In genomic region chr9:37949576-37949975, GRCh38 we compare ENCODE assay signal across 23 cellular contexts. TPM values are rescaled to one million over a fixed set of nuclear protein-coding genes. Genes with fewer than 3 reads are reported as not detected.
DNase-seq lines count a peak whose midpoint lies in the region; ATAC-seq and TF ChIP-seq lines count a peak whose summit lies in the region.
"Had no signal": no experiment of that assay in that cellular context is flagged by ENCODE, and none has a peak within 500 bp of the region (broad histone marks: within the 10 kb centered on the region; RNA-seq: fewer than 3 reads in every experiment).

No MANE protein-coding gene starts in this region.

- H3F3A ChIP-seq in smooth muscle cell (ENCODE audit: low read depth): peaks cover 15% of the 10 kb centered on the region

- POLR2A ChIA-PET in RWPE1 (lab: Yijun Ruan, JAX; ENCODE audit: low non-redundant PET): no interaction called here

- in situ Hi-C loops in mammary epithelial cell (cut with MboI; ENCODE audit: low sequenced_read_pairs in 2 of 2): no loop called here

- peaks cover 9% of the 10 kb centered on the region for H3K36me3 ChIP-seq in mammary epithelial cell (ENCODE audit: insufficient read depth, low read length)
- no peaks in the 10 kb centered on the region for H3K36me3 ChIP-seq in breast epithelium
- H3K36me3 ChIP-seq in smooth muscle cell (ENCODE audit: low read depth): no peaks in the 10 kb centered on the region
- H3K36me3 ChIP-seq in H7 (replicated peaks; ENCODE audit: control insufficient read depth, insufficient read depth, low read length): no peaks in the 10 kb centered on the region; the same call in none of the 2 replicates

- H3K79me2 ChIP-seq in mammary epithelial cell (ENCODE audit: insufficient read depth, low read length): peaks cover 11% of the 10 kb centered on the region
- H3K79me2 ChIP-seq in smooth muscle cell (ENCODE audit: low read depth): no peaks in the 10 kb centered on the region

- 59% methylated on average over 7 of the region's 8 CpGs for WGBS in mammary epithelial cell (ENCODE audit: low coverage, missing lambda C conversion rate)
- 55% methylated on average over 8 of the region's 8 CpGs for WGBS in smooth muscle cell (ENCODE audit: low lambda C conversion rate)

- no peak for TF ChIP-seq CTCF in mammary epithelial cell (conservative IDR thresholded peaks at IDR 0.05 in 1 of 2, IDR thresholded peaks at IDR 0.05 in 1 of 2; ENCODE audit: extremely low read depth in 1 of 2, insufficient read depth in 1 of 2, low read depth in 1 of 2, low read length in 2 of 2)
- TF ChIP-seq CTCF in breast epithelium (IDR thresholded peaks at IDR 0.05): no peak
- TF ChIP-seq CTCF in RWPE1 (conservative IDR thresholded peaks at IDR 0.05; ENCODE audit: low read depth): no peak
- TF ChIP-seq CTCF in smooth muscle cell (IDR thresholded peaks at IDR 0.05; ENCODE audit: borderline replicate concordance, insufficient read depth, poor library complexity, severe bottlenecking): no peak

- ATAC-seq in GM18511 (IDR thresholded peaks at IDR 0.05; ENCODE audit: unreplicated experiment): no peak
- no peak for ATAC-seq in GM18861 (IDR thresholded peaks at IDR 0.05; ENCODE audit: unreplicated experiment)
- ATAC-seq: pancreas had no signal

- H3K4me2 ChIP-seq in mammary epithelial cell (ENCODE audit: insufficient read depth, low read depth, low read length): no peak overlapping the region
- H3K4me2 ChIP-seq in smooth muscle cell: no peak overlapping the region

- H3K27ac ChIP-seq in mammary epithelial cell (ENCODE audit: insufficient read depth, low read depth, low read length) (no peak overlapping the region), breast epithelium (no peak overlapping the region), RWPE1 (peak overlapping the region; percentile 89), smooth muscle cell (ENCODE audit: low read depth) (peak overlapping the region; percentile 30)
- H3K27ac ChIP-seq: 22Rv1, cardiac muscle cell, heart right ventricle, pancreas had no signal

- peak; percentile 72 for DNase-seq in mammary epithelial cell
- no peak for DNase-seq in breast epithelium (ENCODE audit: low spot score in 2 of 2)
- peak; percentile 57 for DNase-seq in RWPE1 (ENCODE audit: low spot score)
- peak; percentile 78 for DNase-seq in glomerular visceral epithelial cell (ENCODE audit: extremely low spot score)
- DNase-seq in smooth muscle cell (lab: John Stamatoyannopoulos, UW; ENCODE audit: unreplicated experiment): no peak
- no peak for DNase-seq in H7
- DNase-seq: activated CD4-positive, alpha-beta memory T cell treated with anti-CD3 and anti-CD28 coated beads for 36 hours; activated naive CD8-positive, alpha-beta T cell treated with anti-CD3 and anti-CD28 coated beads for 36 hours; activated T-cell treated with anti-CD3 and anti-CD28 coated beads, Interleukin-2, amount 50 U/mL, for 48 hours; CD4-positive, alpha-beta memory T cell; effector CD4-positive, alpha-beta T cell; GOT3; heart right ventricle; MM.1S; NCI-H1930; NCI-H510A; stimulated activated naive CD4-positive, alpha-beta T cell; trophoblast cell had no signal

- H3K4me3 ChIP-seq in mammary epithelial cell (replicated peaks in 1 of 3; ENCODE audit: insufficient read depth in 1 of 3, low read depth in 2 of 3, low read length in 3 of 3) (no peak overlapping the region), breast epithelium (no peak overlapping the region), smooth muscle cell (no peak overlapping the region), H7 (ENCODE audit: insufficient read depth, low read depth, low read length) (no peak overlapping the region)
- H3K4me3 ChIP-seq: cardiac muscle cell, heart right ventricle, pancreas had no signal

- intact Hi-C loops in mammary epithelial cell (cut with micrococcal nuclease) (no loop called here), breast epithelium (cut with DNase I; ENCODE audit: low total_unique reads) (no loop called here)

- BruUV-seq in mammary epithelial cell (replicated peaks; lab: Mats Ljungman, UMichigan): no TSS peak

- H3K9ac ChIP-seq in mammary epithelial cell (ENCODE audit: insufficient read depth, low read length) (no peak overlapping the region), smooth muscle cell (ENCODE audit: low read depth) (no peak overlapping the region)

- no peak for TF ChIP-seq POLR2A in breast epithelium (IDR thresholded peaks at IDR 0.05)

- H3K4me1 ChIP-seq in mammary epithelial cell (ENCODE audit: insufficient read depth, low read length): peaks cover 53% of the 10 kb centered on the region
- H3K4me1 ChIP-seq in breast epithelium: peaks cover 0 to 2% of the 10 kb centered on the region in 2 donors
- peaks cover 12% of the 10 kb centered on the region for H3K4me1 ChIP-seq in smooth muscle cell (ENCODE audit: low read depth)

- H2AFZ ChIP-seq in mammary epithelial cell (ENCODE audit: low read depth, low read length): no peak overlapping the region
- no peak overlapping the region for H2AFZ ChIP-seq in smooth muscle cell (ENCODE audit: low read depth)

- dilution Hi-C loops in mammary epithelial cell (cut with HindIII; ENCODE audit: low sequenced_read_pairs): loop anchor here (5.0 to 10.0 kb wide), 3 partner anchors 63 to 475 kb away; no protein-coding TSS in a partner anchor

- CTCF ChIA-PET in mammary epithelial cell (lab: Charles Lee; ENCODE audit: low non-redundant PET): no interaction called here
- CTCF ChIA-PET in RWPE1 (lab: Yijun Ruan, JAX): interaction anchor here (0.5 to 0.7 kb wide), 2 partner anchors 118 to 300 kb away, joined by 4 to 7 read pairs; no protein-coding TSS in a partner anchor

- H3K9me3 ChIP-seq in mammary epithelial cell (replicated peaks; ENCODE audit: insufficient read depth, low read length): no peaks in the 10 kb centered on the region
- no peaks in the 10 kb centered on the region for H3K9me3 ChIP-seq in breast epithelium
- H3K9me3 ChIP-seq in smooth muscle cell (replicated peaks; ENCODE audit: low read depth): no peaks in the 10 kb centered on the region
- H3K9me3 ChIP-seq: heart right ventricle, pancreas had no signal

- H3K27me3 ChIP-seq in mammary epithelial cell (ENCODE audit: insufficient read depth, low read length) (no peaks in the 10 kb centered on the region), breast epithelium (no peaks in the 10 kb centered on the region), smooth muscle cell (ENCODE audit: low read depth) (no peaks in the 10 kb centered on the region), H7 (ENCODE audit: control insufficient read depth, insufficient read depth, low read length) (no peaks in the 10 kb centered on the region)
- H3K27me3 ChIP-seq: cardiac muscle cell, heart right ventricle, pancreas had no signal

- no peaks in the 10 kb centered on the region for H4K20me1 ChIP-seq in mammary epithelial cell (ENCODE audit: insufficient read depth, low read length)
- no peaks in the 10 kb centered on the region for H4K20me1 ChIP-seq in smooth muscle cell (ENCODE audit: low read depth)

RNA-seq across cellular contexts. Expression of gene SLC25A51, which starts 45.6 kb away (rescaled TPM):
- total RNA-seq in mammary epithelial cell (10 to 100 TPM; 30.0 to 78.0 TPM), breast epithelium (10 to 100 TPM; 22.5 to 43.7 (median 30.8) TPM), smooth muscle cell (32.0 and 42.9 TPM in 2 replicates)
- polyA plus RNA-seq in mammary epithelial cell (25.0 TPM), smooth muscle cell (6.5 and 13.0 TPM in 2 replicates)
- polyA minus RNA-seq in mammary epithelial cell: 25.6 TPM
- 16.1 and 16.8 TPM in 2 replicates for total RNA-seq in H7 (2014; rRNA removed; shearing (Covaris generic))

Comparison
In these comparisons a context has a peak if more than half of its experiments do, and no peak if none do; other contexts are left out.
1. DNase-seq: peak in mammary epithelial cell (single experiment), RWPE1 (single experiment) and glomerular visceral epithelial cell (single experiment); none in breast epithelium (0 of 2), smooth muscle cell (single experiment) and H7 (single experiment).
2. H3K27ac ChIP-seq: peak in RWPE1 (single experiment) and smooth muscle cell (single experiment); none in mammary epithelial cell (single experiment) and breast epithelium (0 of 2).